In genomic region chr13:109785892-109786450, GRCh38 we compare ENCODE assay signal across 8 cellular contexts. TPM values are rescaled to one million over a fixed set of nuclear protein-coding genes. Genes with fewer than 3 reads are reported as not detected.
DNase-seq lines count a peak whose midpoint lies in the region; ATAC-seq and TF ChIP-seq lines count a peak whose summit lies in the region.

No MANE protein-coding gene starts in this region.

- H3K9me3 ChIP-seq in BE2C (no peaks in the 10 kb centered on the region), mammary epithelial cell (replicated peaks; ENCODE audit: insufficient read depth, low read length) (no peaks in the 10 kb centered on the region), vagina (no peaks in the 10 kb centered on the region)

- H3K27me3 ChIP-seq in BE2C (peaks cover 30% of the 10 kb centered on the region), mammary epithelial cell (ENCODE audit: insufficient read depth, low read length) (no peaks in the 10 kb centered on the region), vagina (no peaks in the 10 kb centered on the region)

- no peaks in the 10 kb centered on the region for H3K9me3 Mint-ChIP-seq in mesothelial cell of epicardium

- dilution Hi-C loops in mammary epithelial cell (cut with HindIII; ENCODE audit: low sequenced_read_pairs) = no loop called here

- intact Hi-C loops in mammary epithelial cell (cut with micrococcal nuclease) (loop anchor here (1.0 to 10.0 kb wide), 6 partner anchors 161 to 513 kb away; no protein-coding TSS in a partner anchor), vagina (cut with DNase I) (loop anchor here (10.0 kb wide), 2 partner anchors 319 to 831 kb away; no protein-coding TSS in a partner anchor)

- H3K27ac Mint-ChIP-seq in mesothelial cell of epicardium = no peak overlapping the region

- DNase-seq in BE2C (no peak), mammary epithelial cell (no peak), mesothelial cell of epicardium (ENCODE audit: low spot score in 2 of 2, unreplicated experiment in 2 of 2) (no peak), vagina (ENCODE audit: extremely low spot score in 2 of 2) (no peak), NCI-H2107 treated with DMSO at 0.1 percent for 48 hours (lab: John Stamatoyannopoulos, UW; ENCODE audit: unreplicated experiment) (no peak), SK-N-DZ (ENCODE audit: low spot score) (no peak)

- H4K20me1 ChIP-seq in mammary epithelial cell (ENCODE audit: insufficient read depth, low read length) = peaks cover 7% of the 10 kb centered on the region

- H3K9ac ChIP-seq in mammary epithelial cell (ENCODE audit: insufficient read depth, low read length) = peak overlapping the region; percentile 50

- H3K4me1 ChIP-seq in BE2C = peaks cover 4% of the 10 kb centered on the region; the same call in 1 of the 2 replicates
- peaks cover 35% of the 10 kb centered on the region for H3K4me1 ChIP-seq in mammary epithelial cell (ENCODE audit: insufficient read depth, low read length)
- peaks cover 25% of the 10 kb centered on the region for H3K4me1 ChIP-seq in vagina

- in situ Hi-C loops in mammary epithelial cell (cut with MboI; ENCODE audit: low sequenced_read_pairs in 2 of 2) = loop anchor here in 1 of 2 donors (5.0 to 25.0 kb wide), 3 partner anchors 229 to 524 kb away; no protein-coding TSS in a partner anchor

- CTCF ChIA-PET in mammary epithelial cell (lab: Charles Lee; ENCODE audit: low non-redundant PET) = no interaction called here

- 0% methylated on average over 2 of the region's 88 CpGs for WGBS in mammary epithelial cell (ENCODE audit: low coverage, missing lambda C conversion rate)

- H2AFZ ChIP-seq in mammary epithelial cell (ENCODE audit: low read depth, low read length) = peak overlapping the region; percentile 42

- peak overlapping the region; percentile 63 for H3K4me3 Mint-ChIP-seq in mesothelial cell of epicardium

- H3K27ac ChIP-seq in mammary epithelial cell (ENCODE audit: insufficient read depth, low read depth, low read length) (peak overlapping the region; percentile 53), vagina (peak overlapping the region; percentile 92)

- peaks cover 22% of the 10 kb centered on the region for H3K27me3 Mint-ChIP-seq in mesothelial cell of epicardium (ENCODE audit: low read depth)

- peak overlapping the region; percentile 70 for H3K4me2 ChIP-seq in mammary epithelial cell (ENCODE audit: insufficient read depth, low read depth, low read length)

- H3K36me3 ChIP-seq in BE2C = peaks cover 14% of the 10 kb centered on the region
- H3K36me3 ChIP-seq in mammary epithelial cell (ENCODE audit: insufficient read depth, low read length) = peaks cover 4% of the 10 kb centered on the region
- H3K36me3 ChIP-seq in vagina = peaks cover 0 to 21% of the 10 kb centered on the region in 2 donors

- peak; percentile 15 for ATAC-seq in GM19324 (IDR thresholded peaks at IDR 0.05; ENCODE audit: low FRiP score, unreplicated experiment)
- ATAC-seq in HG03571 (IDR thresholded peaks at IDR 0.05; ENCODE audit: unreplicated experiment) = peak; percentile 17

- no peak for TF ChIP-seq POLR2A in vagina (IDR thresholded peaks at IDR 0.05)

- H3K4me1 Mint-ChIP-seq in mesothelial cell of epicardium = peaks cover 11% of the 10 kb centered on the region

- TF ChIP-seq CTCF in BE2C (IDR thresholded peaks at IDR 0.05; ENCODE audit: low read depth, low read length) (no peak), mammary epithelial cell (conservative IDR thresholded peaks at IDR 0.05 in 1 of 2, IDR thresholded peaks at IDR 0.05 in 1 of 2; ENCODE audit: extremely low read depth in 1 of 2, insufficient read depth in 1 of 2, low read depth in 1 of 2, low read length in 2 of 2) (no peak), mesothelial cell of epicardium (IDR thresholded peaks at IDR 0.05; ENCODE audit: unreplicated experiment) (no peak), vagina (IDR thresholded peaks at IDR 0.05) (no peak)

- H3K79me2 ChIP-seq in mammary epithelial cell (ENCODE audit: insufficient read depth, low read length) = peaks cover 63% of the 10 kb centered on the region

- H3K4me3 ChIP-seq in BE2C (ENCODE audit: low read depth, low read length) = peak overlapping the region; percentile 77
- H3K4me3 ChIP-seq in mammary epithelial cell (replicated peaks in 1 of 3; ENCODE audit: insufficient read depth in 1 of 3, low read depth in 2 of 3, low read length in 3 of 3) = peak overlapping the region; percentile 21 to 81 (median 75)
- peak overlapping the region; percentile 74 to 84 for H3K4me3 ChIP-seq in vagina

- BruUV-seq in mammary epithelial cell (replicated peaks; lab: Mats Ljungman, UMichigan) = no TSS peak

- H3K36me3 Mint-ChIP-seq in mesothelial cell of epicardium = peaks cover 8% of the 10 kb centered on the region

RNA-seq across cellular contexts. Expression of gene IRS2, which starts 0.4 kb away (rescaled TPM):
- 28.7 TPM for polyA plus RNA-seq in BE2C (2012; ENCODE audit: insufficient read depth, insufficient read length, low read depth)
- total RNA-seq in mammary epithelial cell (10 to 100 TPM; 22.7 to 37.8 TPM), mesothelial cell of epicardium (11.8 to 12.4 TPM (median 12.1 TPM) in 3 replicates), vagina (25.0 TPM)
- 6.2 TPM for polyA plus RNA-seq in mammary epithelial cell
- 14.0 TPM for polyA minus RNA-seq in mammary epithelial cell
- polyA plus RNA-seq in SK-N-DZ (2014; cell fraction: cytosol; rRNA removed) = 3.4 and 4.6 TPM in 2 replicates
- 1.9 and 2.5 TPM in 2 replicates for polyA plus RNA-seq in SK-N-DZ (2014; cell fraction: nucleus; rRNA removed)
